22 cellular contexts compared by ENCODE assay signal in the genomic region with DNA sequence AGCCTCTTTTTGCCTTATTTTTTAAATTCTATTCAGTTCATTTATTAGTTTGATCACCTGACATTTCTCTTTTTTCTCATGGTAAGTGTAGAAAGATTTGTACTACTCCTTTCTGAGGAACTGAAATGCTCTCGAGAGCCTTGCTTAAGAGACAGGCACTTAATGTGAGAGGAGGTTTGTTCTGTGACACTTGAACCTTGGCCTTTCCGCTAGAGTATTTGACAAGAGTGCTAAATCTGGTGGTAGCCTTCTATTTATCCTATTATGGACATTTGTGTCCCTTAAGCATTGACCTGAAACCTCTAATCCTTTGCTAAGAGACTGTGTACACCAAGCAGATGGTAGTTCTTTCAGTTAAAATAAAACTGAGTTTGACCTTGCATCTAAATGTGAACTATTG.
DNase-seq lines count a peak whose midpoint lies in the region; ATAC-seq and TF ChIP-seq lines count a peak whose summit lies in the region.
"Had no signal": no experiment of that assay in that cellular context is flagged by ENCODE, and none has a peak within 500 bp of the region (broad histone marks: within the 10 kb centered on the region; RNA-seq: fewer than 3 reads in every experiment).

No MANE protein-coding gene starts in this region.

- H2AFZ ChIP-seq in mesenchymal stem cell (ENCODE audit: low read depth, low read length): no peak overlapping the region
- H2AFZ ChIP-seq: PC-9 had no signal

- no peaks in the 10 kb centered on the region for H3K4me1 Mint-ChIP-seq in endothelial cell (ENCODE audit: unreplicated experiment)
- no peaks in the 10 kb centered on the region for H3K4me1 Mint-ChIP-seq in activated naive CD8-positive, alpha-beta T cell treated with anti-CD3 and anti-CD28 coated beads, Interleukin-2, amount 50 U/mL, for 24 hours
- H3K4me1 Mint-ChIP-seq: T-helper 17 cell had no signal

- no peaks in the 10 kb centered on the region for H3K9me3 Mint-ChIP-seq in endothelial cell (ENCODE audit: unreplicated experiment)
- H3K9me3 Mint-ChIP-seq in activated naive CD8-positive, alpha-beta T cell treated with anti-CD3 and anti-CD28 coated beads, Interleukin-2, amount 50 U/mL, for 24 hours: peaks cover 21% of the 10 kb centered on the region

- H3K36me3 ChIP-seq in mesenchymal stem cell (ENCODE audit: control insufficient read depth in 1 of 2, insufficient read depth in 2 of 2, low read depth in 1 of 2, low read length in 2 of 2): no peaks in the 10 kb centered on the region
- H3K36me3 ChIP-seq: BLaER1 treated with 17β-estradiol and CSF1 and Interleukin-3, amounts not matched to agents 10 nM and 100 nM had no signal

- no peak for ATAC-seq in activated naive CD8-positive, alpha-beta T cell treated with anti-CD3 and anti-CD28 coated beads, Interleukin-2, amount 50 U/mL, for 24 hours
- ATAC-seq: CD8-positive, alpha-beta T cell; T-helper 17 cell had no signal

- H3K4me3 Mint-ChIP-seq in endothelial cell (ENCODE audit: unreplicated experiment): no peak overlapping the region
- H3K4me3 Mint-ChIP-seq in activated naive CD8-positive, alpha-beta T cell treated with anti-CD3 and anti-CD28 coated beads, Interleukin-2, amount 50 U/mL, for 24 hours: no peak overlapping the region
- H3K4me3 Mint-ChIP-seq: CD8-positive, alpha-beta T cell; T-helper 17 cell had no signal

- H3K27ac ChIP-seq in mesenchymal stem cell (ENCODE audit: low read length, poor library complexity, severe bottlenecking): no peak overlapping the region
- H3K27ac ChIP-seq: BLaER1 treated with 17β-estradiol and CSF1 and Interleukin-3, amounts not matched to agents 10 nM and 100 nM; PC-9; SK-N-MC had no signal

- H3K9ac ChIP-seq in mesenchymal stem cell (ENCODE audit: low read length): no peak overlapping the region
- H3K9ac ChIP-seq: BLaER1 treated with 17β-estradiol and CSF1 and Interleukin-3, amounts not matched to agents 10 nM and 100 nM had no signal

- 35% methylated on average over 2 of the region's 2 CpGs for WGBS in mesenchymal stem cell

- no peaks in the 10 kb centered on the region for H3K4me1 ChIP-seq in mesenchymal stem cell (ENCODE audit: control insufficient read depth, insufficient read depth, low read depth, low read length)

- H2AK5ac ChIP-seq in mesenchymal stem cell (ENCODE audit: low read length, severe bottlenecking): no peak overlapping the region

- H3K4ac ChIP-seq in mesenchymal stem cell (ENCODE audit: low read depth in 1 of 2, low read length in 2 of 2): no peak overlapping the region

- no peak overlapping the region for H3K4me3 ChIP-seq in mesenchymal stem cell (ENCODE audit: insufficient read depth in 1 of 2, low read depth in 1 of 2, low read length in 2 of 2)
- H3K4me3 ChIP-seq: BLaER1 treated with 17β-estradiol and CSF1 and Interleukin-3, amounts not matched to agents 10 nM and 100 nM; PC-9; SK-N-MC had no signal

- no peak overlapping the region for H2BK120ac ChIP-seq in mesenchymal stem cell (ENCODE audit: low read depth, low read length)

- no peaks in the 10 kb centered on the region for H3K79me1 ChIP-seq in mesenchymal stem cell (replicated peaks; ENCODE audit: low read length, poor library complexity, severe bottlenecking)

- H2BK5ac ChIP-seq in mesenchymal stem cell (ENCODE audit: low read depth, low read length, poor library complexity, severe bottlenecking): no peak overlapping the region

- no peak overlapping the region for H3K4me2 ChIP-seq in mesenchymal stem cell (ENCODE audit: low read length, poor library complexity, severe bottlenecking)
- H3K4me2 ChIP-seq: BLaER1 treated with 17β-estradiol and CSF1 and Interleukin-3, amounts not matched to agents 10 nM and 100 nM; PC-9 had no signal

- H4K8ac ChIP-seq in mesenchymal stem cell (ENCODE audit: low read length): no peak overlapping the region

- no peak overlapping the region for H3K14ac ChIP-seq in mesenchymal stem cell (ENCODE audit: low read length in 2 of 2)

- H3K27me3 Mint-ChIP-seq in endothelial cell (ENCODE audit: unreplicated experiment): no peaks in the 10 kb centered on the region
- no peaks in the 10 kb centered on the region for H3K27me3 Mint-ChIP-seq in activated naive CD8-positive, alpha-beta T cell treated with anti-CD3 and anti-CD28 coated beads, Interleukin-2, amount 50 U/mL, for 24 hours
- H3K27me3 Mint-ChIP-seq: T-helper 17 cell had no signal

- H3K18ac ChIP-seq in mesenchymal stem cell (ENCODE audit: low read depth in 1 of 2, low read length in 2 of 2): no peak overlapping the region

- H3K9me3 ChIP-seq in mesenchymal stem cell (ENCODE audit: control insufficient read depth, low read length): peaks cover 32% of the 10 kb centered on the region

- H4K91ac ChIP-seq in mesenchymal stem cell (ENCODE audit: low read length): no peak overlapping the region

- DNase-seq in NCI-H1092 (lab: John Stamatoyannopoulos, UW) (peak; percentile 12), NCI-H510A (lab: John Stamatoyannopoulos, UW) (peak; percentile 1), NCI-H774 (lab: John Stamatoyannopoulos, UW) (peak; percentile 13), mesenchymal stem cell (peak; percentile 3), SIG-M5 treated with dmso at 0.1 percent for 504 hours (lab: John Stamatoyannopoulos, UW; ENCODE audit: unreplicated experiment) (no peak), endothelial cell (ENCODE audit: low spot score) (no peak)
- DNase-seq in activated naive CD4-positive, alpha-beta T cell (lab: John Stamatoyannopoulos, UW): no peak
- DNase-seq in activated naive CD8-positive, alpha-beta T cell treated with anti-CD3 and anti-CD28 coated beads, Interleukin-2, amount 50 U/mL, for 24 hours: no peak
- DNase-seq: CD8-positive, alpha-beta T cell; DMS153; GDM1; Karpas-422; NCI-H146; NCI-H2029 treated with DMSO at 0.1 percent for 48 hours; NCI-H2171 treated with DMSO at 0.1 percent for 48 hours; PC-9; RPMI8226; SHP77; SW 1271; T-helper 17 cell had no signal

- no peaks in the 10 kb centered on the region for H3K27me3 ChIP-seq in mesenchymal stem cell (ENCODE audit: control insufficient read depth in 1 of 2, insufficient read depth in 1 of 2, low read length in 2 of 2)
- H3K27me3 ChIP-seq: BLaER1 treated with 17β-estradiol and CSF1 and Interleukin-3, amounts not matched to agents 10 nM and 100 nM had no signal

- no peak for TF ChIP-seq CTCF in endothelial cell (IDR thresholded peaks at IDR 0.05; ENCODE audit: unreplicated experiment)

- H3K23ac ChIP-seq in mesenchymal stem cell (ENCODE audit: low read length in 2 of 2): no peak overlapping the region

- no peak overlapping the region for H2BK15ac ChIP-seq in mesenchymal stem cell (ENCODE audit: low read depth, poor library complexity, severe bottlenecking)

- H3K36me3 Mint-ChIP-seq in endothelial cell (ENCODE audit: low read depth, unreplicated experiment): no peaks in the 10 kb centered on the region
- H3K36me3 Mint-ChIP-seq in activated naive CD8-positive, alpha-beta T cell treated with anti-CD3 and anti-CD28 coated beads, Interleukin-2, amount 50 U/mL, for 24 hours (ENCODE audit: low read depth): no peaks in the 10 kb centered on the region
- H3K36me3 Mint-ChIP-seq: CD8-positive, alpha-beta T cell had no signal

- no peak overlapping the region for H2BK12ac ChIP-seq in mesenchymal stem cell (ENCODE audit: low read length in 2 of 2)

- no peak overlapping the region for H3K27ac Mint-ChIP-seq in endothelial cell (ENCODE audit: unreplicated experiment)
- no peak overlapping the region for H3K27ac Mint-ChIP-seq in activated naive CD8-positive, alpha-beta T cell treated with anti-CD3 and anti-CD28 coated beads, Interleukin-2, amount 50 U/mL, for 24 hours
- H3K27ac Mint-ChIP-seq: CD8-positive, alpha-beta T cell; T-helper 17 cell had no signal

Comparison
In these comparisons a context has a peak if more than half of its experiments do, and no peak if none do; other contexts are left out.
1. DNase-seq: peak in NCI-H1092 (single experiment), NCI-H510A (single experiment), NCI-H774 (single experiment) and mesenchymal stem cell (single experiment); none in activated naive CD4-positive, alpha-beta T cell (0 of 4), SIG-M5 treated with dmso at 0.1 percent for 504 hours (single experiment), endothelial cell (single experiment) and activated naive CD8-positive, alpha-beta T cell treated with anti-CD3 and anti-CD28 coated beads, Interleukin-2, amount 50 U/mL, for 24 hours (single experiment).